In genomic region chr7:94089806-94090205, GRCh38 we compare ENCODE assay signal across 35 cellular contexts.
"Had no signal": no experiment of that assay in that cellular context is flagged by ENCODE, and none has a peak within 500 bp of the region (broad histone marks: within the 10 kb centered on the region; RNA-seq: fewer than 3 reads in every experiment).

No MANE protein-coding gene starts in this region.

- H3K4me3 ChIP-seq: Peyer's patch had no signal

- H3K27ac Mint-ChIP-seq: activated B cell treated with CpG ODN at 0.5 μM for 24 hours; activated CD4-positive, alpha-beta memory T cell treated with anti-CD3 and anti-CD28 coated beads, Interleukin-2, amount 10 ng/mL, durations not matched to agents 7 days and 5 days; activated CD8-positive, alpha-beta memory T cell treated with anti-CD3 and anti-CD28 coated beads, Interleukin-2, amount 10 ng/mL, durations not matched to agents 7 days and 5 days; activated naive CD4-positive, alpha-beta T cell treated with anti-CD3 and anti-CD28 coated beads, Interleukin-2, amount 10 ng/mL, durations not matched to agents 7 days and 5 days; activated naive CD8-positive, alpha-beta T cell; activated naive CD8-positive, alpha-beta T cell treated with anti-CD3 and anti-CD28 coated beads, Interleukin-2, amount 50 U/mL, for 24 hours; brain had no signal

- H3K4me3 Mint-ChIP-seq: activated B cell treated with CpG ODN at 0.5 μM for 24 hours; activated CD4-positive, alpha-beta memory T cell treated with anti-CD3 and anti-CD28 coated beads, Interleukin-2, amount 10 ng/mL, durations not matched to agents 7 days and 5 days; activated CD8-positive, alpha-beta memory T cell treated with anti-CD3 and anti-CD28 coated beads, Interleukin-2, amount 10 ng/mL, durations not matched to agents 7 days and 5 days; activated naive CD4-positive, alpha-beta T cell treated with anti-CD3 and anti-CD28 coated beads, Interleukin-2, amount 10 ng/mL, durations not matched to agents 7 days and 5 days; activated naive CD8-positive, alpha-beta T cell; activated naive CD8-positive, alpha-beta T cell treated with anti-CD3 and anti-CD28 coated beads, Interleukin-2, amount 50 U/mL, for 24 hours; brain had no signal

- H3K9me3 Mint-ChIP-seq: activated B cell treated with CpG ODN at 0.5 μM for 24 hours; activated CD4-positive, alpha-beta memory T cell treated with anti-CD3 and anti-CD28 coated beads, Interleukin-2, amount 10 ng/mL, durations not matched to agents 7 days and 5 days; activated naive CD4-positive, alpha-beta T cell treated with anti-CD3 and anti-CD28 coated beads, Interleukin-2, amount 10 ng/mL, durations not matched to agents 7 days and 5 days; activated naive CD8-positive, alpha-beta T cell treated with anti-CD3 and anti-CD28 coated beads, Interleukin-2, amount 50 U/mL, for 24 hours; brain had no signal

- H3K9me3 ChIP-seq: Peyer's patch had no signal

- H3K36me3 Mint-ChIP-seq: activated CD8-positive, alpha-beta memory T cell treated with anti-CD3 and anti-CD28 coated beads, Interleukin-2, amount 10 ng/mL, durations not matched to agents 7 days and 5 days; activated naive CD4-positive, alpha-beta T cell treated with anti-CD3 and anti-CD28 coated beads, Interleukin-2, amount 10 ng/mL, durations not matched to agents 7 days and 5 days; activated naive CD8-positive, alpha-beta T cell; brain had no signal

- H3K27me3 Mint-ChIP-seq: activated B cell treated with CpG ODN at 0.5 μM for 24 hours, brain had no signal

- DNase-seq: activated B cell treated with CpG ODN at 0.5 μM for 24 hours; activated CD4-positive, alpha-beta memory T cell treated with anti-CD3 and anti-CD28 coated beads, Interleukin-2, amount 10 ng/mL, durations not matched to agents 7 days and 5 days; activated CD4-positive, alpha-beta T cell treated with anti-CD3 and anti-CD28 coated beads for 1 hour; activated CD4-positive, alpha-beta T cell treated with anti-CD3 and anti-CD28 coated beads for 48 hours; activated CD8-positive, alpha-beta memory T cell treated with anti-CD3 and anti-CD28 coated beads for 24 hours; activated CD8-positive, alpha-beta memory T cell treated with anti-CD3 and anti-CD28 coated beads, Interleukin-2, amount 10 ng/mL, durations not matched to agents 7 days and 5 days; activated CD8-positive, alpha-beta memory T cell treated with anti-CD3 and anti-CD28 coated beads, Interleukin-2, amount 50 U/mL, for 48 hours; activated effector memory CD4-positive, alpha-beta T cell treated with Interleukin-2 at 50 U/mL for 16 hours; activated naive CD4-positive, alpha-beta T cell treated with anti-CD3 and anti-CD28 coated beads, Interleukin-2, amount 10 ng/mL, durations not matched to agents 7 days and 5 days; activated naive CD8-positive, alpha-beta T cell treated with anti-CD3 and anti-CD28 coated beads, Interleukin-2, amount 50 U/mL, for 24 hours; activated T-cell treated with anti-CD3 and anti-CD28 coated beads, Interleukin-2, amount 50 U/mL, for 48 hours; anterior cingulate cortex; caudate nucleus; Kasumi-1; KG1; NCI-H1105; NCI-H1417 treated with DMSO at 0.1 percent for 48 hours; NCI-H187 treated with DMSO at 0.1 percent for 48 hours; NCI-H2171 treated with DMSO at 0.1 percent for 48 hours; NCI-H2227 treated with DMSO at 0.1 percent for 48 hours; NCI-H446; NCI-H510A treated with DMSO at 0.1 percent for 48 hours; NCI-H526 treated with DMSO at 0.1 percent for 48 hours; NCI-H774; PC-3; Peyer's patch; SIG-M5; SW 1271; T-helper 1 cell; T-helper 2 cell; T-helper 9 cell had no signal

- H3K4me1 ChIP-seq: Peyer's patch had no signal

- H3K27ac ChIP-seq: Peyer's patch, RWPE1, VCaP had no signal

- H3K36me3 ChIP-seq: Peyer's patch had no signal

- H3K27me3 ChIP-seq: Peyer's patch had no signal
